Comparison of ENCODE assay signal across 9 cellular contexts in the genomic region with DNA sequence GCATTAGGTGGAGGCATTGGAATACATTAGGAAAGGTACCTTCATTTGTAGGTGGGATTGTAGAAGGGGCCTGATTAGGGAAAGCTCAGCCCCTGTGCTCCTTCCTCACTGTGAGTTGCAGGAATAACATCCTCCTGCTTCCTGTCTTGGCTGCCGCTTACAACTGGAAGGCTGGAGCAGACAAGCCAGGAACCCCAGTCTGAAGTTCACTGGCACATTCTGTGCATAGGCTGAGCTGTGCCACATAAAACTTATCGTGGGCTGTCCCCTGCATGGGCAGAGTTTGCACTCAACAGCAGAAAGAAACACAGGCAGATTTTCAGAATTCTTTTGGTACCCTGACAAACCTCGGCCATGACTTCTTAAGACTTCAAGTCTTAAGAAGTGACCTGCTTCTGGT.
"Had no signal": no experiment of that assay in that cellular context is flagged by ENCODE, and none has a peak within 500 bp of the region (broad histone marks: within the 10 kb centered on the region; RNA-seq: fewer than 3 reads in every experiment).

No MANE protein-coding gene starts in this region.

- H3K4me1 Mint-ChIP-seq: IgD-negative memory B cell had no signal

- DNase-seq: IMR-90, Karpas-422, KBM-7, KG1 had no signal

- H3K4me3 Mint-ChIP-seq: IgD-negative memory B cell had no signal

- H3K27ac ChIP-seq: HL-60, KMS-11 had no signal

- H3K4me3 ChIP-seq: K562 had no signal

- H3K27ac Mint-ChIP-seq: IgD-negative memory B cell had no signal

- ATAC-seq: HepG2, K562 had no signal

- H3K36me3 Mint-ChIP-seq: IgD-negative memory B cell had no signal

- H3K9ac ChIP-seq: KMS-11 had no signal

- H3K4me2 ChIP-seq: KMS-11 had no signal
